8 cellular contexts compared by ENCODE assay signal in genomic region chr7:25259487-25260243, GRCh38. TPM values are rescaled to one million over a fixed set of nuclear protein-coding genes. Genes with fewer than 3 reads are reported as not detected.
DNase-seq lines count a peak whose midpoint lies in the region; ATAC-seq lines count a peak whose summit lies in the region.

No MANE protein-coding gene starts in this region.

- H3K36me3 ChIP-seq in skeletal muscle satellite cell (ENCODE audit: insufficient read depth, low read length) = no peaks in the 10 kb centered on the region

- no peaks in the 10 kb centered on the region for H3K9me3 ChIP-seq in skeletal muscle satellite cell (replicated peaks; ENCODE audit: low read length)

- ATAC-seq in HG02588 (IDR thresholded peaks at IDR 0.05; ENCODE audit: unreplicated experiment) (peak; percentile 55), HG03439 (IDR thresholded peaks at IDR 0.05; ENCODE audit: unreplicated experiment) (no peak)

- H3K4me2 ChIP-seq in skeletal muscle satellite cell (ENCODE audit: low read length) = peak overlapping the region; percentile 62

- peaks cover 11% of the 10 kb centered on the region for H3K4me1 ChIP-seq in skeletal muscle satellite cell (ENCODE audit: control insufficient read depth, insufficient read depth, low read length)

- H3K27me3 ChIP-seq in skeletal muscle satellite cell (ENCODE audit: control insufficient read depth, insufficient read depth, low read length) = peaks cover 21% of the 10 kb centered on the region

- no peak overlapping the region for H3K4me3 ChIP-seq in skeletal muscle satellite cell (ENCODE audit: low read length)

- peak; percentile 87 for DNase-seq in ELF-1 (ENCODE audit: low read depth, low spot score)
- DNase-seq in NCI-H187 treated with DMSO at 0.1 percent for 48 hours (lab: John Stamatoyannopoulos, UW) = peak; percentile 6
- DNase-seq in T-helper 22 cell (ENCODE audit: low read depth) = peak; percentile 11
- peak in 51 of 58 donors; percentile 4 to 73 (median 40) for DNase-seq in anterior cingulate cortex (lab: John Stamatoyannopoulos, UW)
- DNase-seq in hippocampal formation (lab: John Stamatoyannopoulos, UW) = peak; percentile 57 to 79

- no peak overlapping the region for H3K9ac ChIP-seq in skeletal muscle satellite cell (ENCODE audit: low read depth, low read length)

RNA-seq across cellular contexts. Expression of gene NPVF, which starts 31.4 kb away (rescaled TPM):
- total RNA-seq in skeletal muscle satellite cell (2012; rRNA removed) = not detected in 2 replicates

Comparison
In these comparisons a context has a peak if more than half of its experiments do, and no peak if none do; other contexts are left out.
1. DNase-seq: peak in every context shown above with its lines; median percentile 87 in ELF-1; 68 in hippocampal formation; 40 in anterior cingulate cortex; 11 in T-helper 22 cell; 6 in NCI-H187 treated with DMSO at 0.1 percent for 48 hours.